Comparison of ENCODE assay signal across 12 cellular contexts in genomic region chr11:68330700-68331337, GRCh38. TPM values are rescaled to one million over a fixed set of nuclear protein-coding genes. Genes with fewer than 3 reads are reported as not detected.
A peak's percentile ranks its signal among the peaks of the same experiment; 100 is the strongest.
DNase-seq lines count a peak whose midpoint lies in the region; ATAC-seq and TF ChIP-seq lines count a peak whose summit lies in the region.
"Had no signal": no experiment of that assay in that cellular context is flagged by ENCODE, and none has a peak within 500 bp of the region (broad histone marks: within the 10 kb centered on the region; RNA-seq: fewer than 3 reads in every experiment).

No MANE protein-coding gene starts in this region.

- no peaks in the 10 kb centered on the region for H3K9me3 ChIP-seq in Caco-2
- H3K9me3 ChIP-seq in Peyer's patch, result no peaks in the 10 kb centered on the region
- H3K9me3 ChIP-seq in heart left ventricle, result peaks cover 0 to 4% (median 0%) of the 10 kb centered on the region in 12 donors
- no peaks in the 10 kb centered on the region for H3K9me3 ChIP-seq in osteoblast (ENCODE audit: low read depth, low read length)

- H3K27ac Mint-ChIP-seq in Caco-2 (ENCODE audit: unreplicated experiment), result peak overlapping the region; percentile 55
- H3K27ac Mint-ChIP-seq: activated CD4-positive, alpha-beta memory T cell treated with anti-CD3 and anti-CD28 coated beads for 36 hours had no signal

- no peak overlapping the region for H2AFZ ChIP-seq in osteoblast (ENCODE audit: low read length)

- no peak overlapping the region for H3K4me3 Mint-ChIP-seq in Caco-2 (ENCODE audit: unreplicated experiment)
- H3K4me3 Mint-ChIP-seq: activated CD4-positive, alpha-beta memory T cell treated with anti-CD3 and anti-CD28 coated beads for 36 hours had no signal

- peaks cover 3% of the 10 kb centered on the region; the same call in 1 of the 2 replicates for H3K36me3 ChIP-seq in Caco-2 (ENCODE audit: control insufficient read depth, insufficient read depth, low read length)
- no peaks in the 10 kb centered on the region for H3K36me3 ChIP-seq in Peyer's patch
- no peaks in the 10 kb centered on the region for H3K36me3 ChIP-seq in heart left ventricle
- no peaks in the 10 kb centered on the region for H3K36me3 ChIP-seq in osteoblast (ENCODE audit: insufficient read depth, low read length)

- TF ChIP-seq CTCF in Caco-2 (IDR thresholded peaks at IDR 0.05; ENCODE audit: insufficient read depth in 1 of 2, low read depth in 1 of 2, low read length in 1 of 2, severe bottlenecking in 1 of 2, unreplicated experiment in 1 of 2) (no peak), Peyer's patch (IDR thresholded peaks at IDR 0.05) (no peak), heart left ventricle (IDR thresholded peaks at IDR 0.05) (no peak), osteoblast (IDR thresholded peaks at IDR 0.05; ENCODE audit: extremely low read depth, low read depth, low read length) (no peak)

- peaks cover 53% of the 10 kb centered on the region for H4K20me1 ChIP-seq in osteoblast (ENCODE audit: insufficient read depth, low read length)

- H3K27me3 ChIP-seq in Caco-2 (replicated peaks; ENCODE audit: control insufficient read depth, insufficient read depth, low read length) (no peaks in the 10 kb centered on the region), Peyer's patch (no peaks in the 10 kb centered on the region), heart left ventricle (no peaks in the 10 kb centered on the region), osteoblast (ENCODE audit: insufficient read depth, low read length) (no peaks in the 10 kb centered on the region)

- no TSS peak for BruUV-seq in Caco-2 (replicated peaks; lab: Mats Ljungman, UMichigan)

- ATAC-seq in heart left ventricle, result peak in 2 of 4 donors; percentile 16 to 18
- ATAC-seq in GM18519 (IDR thresholded peaks at IDR 0.05; ENCODE audit: low FRiP score, unreplicated experiment), result no peak

- no peaks in the 10 kb centered on the region for H3K79me2 ChIP-seq in osteoblast (ENCODE audit: insufficient read depth, low read length)

- H3K27me3 Mint-ChIP-seq in Caco-2 (ENCODE audit: insufficient read depth, unreplicated experiment), result no peaks in the 10 kb centered on the region
- H3K27me3 Mint-ChIP-seq: activated CD4-positive, alpha-beta memory T cell treated with anti-CD3 and anti-CD28 coated beads for 36 hours had no signal

- peak overlapping the region in 3 of 4 donors; percentile 36 to 83 (median 80) for H3K27ac ChIP-seq in Peyer's patch
- peak overlapping the region in 11 of 12 donors; percentile 52 to 83 (median 65) for H3K27ac ChIP-seq in heart left ventricle
- H3K27ac ChIP-seq in osteoblast (ENCODE audit: low read depth, low read length), result no peak overlapping the region

- H3K4me3 ChIP-seq in Caco-2 (ENCODE audit: low read depth, low read length), result no peak overlapping the region
- peak overlapping the region in 1 of 4 donors; percentile 15 for H3K4me3 ChIP-seq in Peyer's patch
- H3K4me3 ChIP-seq in heart left ventricle, result no peak overlapping the region
- H3K4me3 ChIP-seq in osteoblast (ENCODE audit: insufficient read depth, low read length), result no peak overlapping the region

- TF ChIP-seq POLR2A in Peyer's patch (IDR thresholded peaks at IDR 0.05) (no peak), heart left ventricle (IDR thresholded peaks at IDR 0.05) (no peak)

- POLR2A ChIA-PET in Caco-2 (lab: Charles Lee), result no interaction called here

- H3K4me1 Mint-ChIP-seq in Caco-2 (ENCODE audit: low read depth, unreplicated experiment), result peaks cover 49% of the 10 kb centered on the region

- peaks cover 44% of the 10 kb centered on the region for H3K4me1 ChIP-seq in Caco-2
- H3K4me1 ChIP-seq in Peyer's patch, result peaks cover 0 to 88% (median 10%) of the 10 kb centered on the region in 4 donors
- H3K4me1 ChIP-seq in heart left ventricle, result peaks cover 16 to 81% (median 71%) of the 10 kb centered on the region in 12 donors
- no peaks in the 10 kb centered on the region for H3K4me1 ChIP-seq in osteoblast (ENCODE audit: insufficient read depth, low read length)

- CTCF ChIA-PET in Caco-2 (lab: Charles Lee), result interaction anchor here (1.3 kb wide), 1 partner anchor 12 kb away, joined by 4 read pairs; no protein-coding TSS in a partner anchor

- H3K9me3 Mint-ChIP-seq in Caco-2 (ENCODE audit: unreplicated experiment), result no peaks in the 10 kb centered on the region
- H3K9me3 Mint-ChIP-seq: activated CD4-positive, alpha-beta memory T cell treated with anti-CD3 and anti-CD28 coated beads for 36 hours; naive B cell had no signal

- H3K4me2 ChIP-seq in osteoblast (ENCODE audit: insufficient read depth, low read length), result no peak overlapping the region

- intact Hi-C loops in Caco-2 (cut with micrococcal nuclease; ENCODE audit: unreplicated experiment), result no loop called here
- intact Hi-C loops in heart left ventricle (cut with DNase I), result loop anchor here in 1 of 10 donors (2.0 kb wide), 1 partner anchor 16 kb away; no protein-coding TSS in a partner anchor

- WGBS in heart left ventricle, 4 donors, result 48 to 64% (median 52%) methylated on average over 16 of the region's 16 CpGs

- H3K36me3 Mint-ChIP-seq in Caco-2 (ENCODE audit: insufficient read depth, unreplicated experiment), result peaks cover 38% of the 10 kb centered on the region
- H3K36me3 Mint-ChIP-seq: activated CD4-positive, alpha-beta memory T cell treated with anti-CD3 and anti-CD28 coated beads for 36 hours; naive B cell had no signal

- DNase-seq in Caco-2 (no peak), Peyer's patch (no peak), heart left ventricle (peak in 1 of 5 donors; percentile 29), osteoblast (ENCODE audit: insufficient read length, low spot score, missing footprints) (peak; percentile 15), NOMO-1 treated with dmso at 0.1 percent for 144 hours (lab: John Stamatoyannopoulos, UW; ENCODE audit: unreplicated experiment) (no peak), middle frontal gyrus (ENCODE audit: extremely low spot score, low spot score) (no peak), SK-N-DZ (ENCODE audit: low spot score) (no peak)
- DNase-seq: DMS 273 treated with DMSO at 0.1 percent for 48 hours; naive B cell; stimulated activated CD4-positive, alpha-beta T cell treated with anti-CD3 and anti-CD28 coated beads, Interleukin-4, amount 100 ng/mL, for 4 hours had no signal

RNA-seq across cellular contexts. Expression of gene LRP5, which starts 18.4 kb away (rescaled TPM):
- total RNA-seq in Caco-2 (2022) (94.3 TPM in 2 replicates), Peyer's patch (100 to 1,000 TPM; 149 to 196 (median 168) TPM), heart left ventricle (10 to 100 TPM; 34.5 to 62.5 (median 39.8) TPM), osteoblast (16.3 and 18.6 TPM in 2 replicates)
- polyA plus RNA-seq in heart left ventricle, result 10 to 100 TPM; 30.2 to 44.0 TPM
- 19.9 and 24.3 TPM in 2 replicates for polyA plus RNA-seq in SK-N-DZ (2014; cell fraction: cytosol; rRNA removed)
- 16.7 and 27.5 TPM in 2 replicates for polyA plus RNA-seq in SK-N-DZ (2014; cell fraction: nucleus; rRNA removed)

RNA-seq across cellular contexts. Expression of gene C11orf24, which starts 59.0 kb away (rescaled TPM):
- total RNA-seq in Caco-2 (2022) (79.8 and 83.2 TPM in 2 replicates), Peyer's patch (100 to 1,000 TPM in 3 of 4 donors, 10 to 100 TPM in 1; 79.2 to 198 (median 183) TPM), heart left ventricle (10 to 100 TPM; 17.6 to 47.1 (median 31.6) TPM), osteoblast (37.7 and 40.5 TPM in 2 replicates)
- 10 to 100 TPM; 33.6 to 60.5 TPM for polyA plus RNA-seq in heart left ventricle
- polyA plus RNA-seq in SK-N-DZ (2014; cell fraction: cytosol; rRNA removed), result 36.0 and 75.0 TPM in 2 replicates
- polyA plus RNA-seq in SK-N-DZ (2014; cell fraction: nucleus; rRNA removed), result 26.4 and 29.5 TPM in 2 replicates
